In the genomic region with DNA sequence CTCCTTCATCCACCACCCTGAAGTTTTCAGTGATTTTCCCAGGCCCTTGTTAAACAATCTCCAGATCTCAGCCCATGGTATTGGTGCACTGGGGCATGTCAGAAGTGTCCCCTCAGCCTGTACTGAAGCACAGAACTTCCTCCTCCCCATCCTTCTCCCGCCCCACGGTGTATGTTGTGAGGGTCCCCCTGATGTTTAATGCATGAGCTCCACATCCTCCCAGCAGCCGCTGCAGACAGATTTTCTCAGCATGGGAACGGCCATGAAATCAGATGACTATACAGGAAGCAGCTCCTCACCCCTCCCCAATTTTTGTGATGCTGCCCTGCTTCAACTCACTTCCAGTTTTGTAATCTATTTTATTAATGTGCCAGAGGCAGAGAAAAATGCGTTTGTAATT, we compare ENCODE assay signal across 3 cellular contexts.
TF ChIP-seq lines count a peak whose summit lies in the region.

No MANE protein-coding gene starts in this region.

TF ChIP-seq in SK-N-SH, 30 proteins besides CTCF, POLR2A, EP300 and RAD21 (continued from another document):
- TF ChIP-seq MEF2A (IDR thresholded peaks at IDR 0.05; ENCODE audit: borderline replicate concordance, low read depth) (no peak), MXI1 (IDR thresholded peaks at IDR 0.05; ENCODE audit: low read depth, low read length) (no peak)

TF ChIP-seq in SK-N-SH treated with all-trans-retinoic acid at 6 μM for 48 hours, 23 proteins besides CTCF, POLR2A, EP300 and RAD21 (continued from another document):
- TF ChIP-seq, protein P1, sequence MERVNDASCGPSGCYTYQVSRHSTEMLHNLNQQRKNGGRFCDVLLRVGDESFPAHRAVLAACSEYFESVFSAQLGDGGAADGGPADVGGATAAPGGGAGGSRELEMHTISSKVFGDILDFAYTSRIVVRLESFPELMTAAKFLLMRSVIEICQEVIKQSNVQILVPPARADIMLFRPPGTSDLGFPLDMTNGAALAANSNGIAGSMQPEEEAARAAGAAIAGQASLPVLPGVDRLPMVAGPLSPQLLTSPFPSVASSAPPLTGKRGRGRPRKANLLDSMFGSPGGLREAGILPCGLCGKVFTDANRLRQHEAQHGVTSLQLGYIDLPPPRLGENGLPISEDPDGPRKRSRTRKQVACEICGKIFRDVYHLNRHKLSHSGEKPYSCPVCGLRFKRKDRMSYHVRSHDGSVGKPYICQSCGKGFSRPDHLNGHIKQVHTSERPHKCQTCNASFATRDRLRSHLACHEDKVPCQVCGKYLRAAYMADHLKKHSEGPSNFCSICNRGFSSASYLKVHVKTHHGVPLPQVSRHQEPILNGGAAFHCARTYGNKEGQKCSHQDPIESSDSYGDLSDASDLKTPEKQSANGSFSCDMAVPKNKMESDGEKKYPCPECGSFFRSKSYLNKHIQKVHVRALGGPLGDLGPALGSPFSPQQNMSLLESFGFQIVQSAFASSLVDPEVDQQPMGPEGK (CRISPR knock-in tag; IDR thresholded peaks at IDR 0.05; ENCODE audit: borderline replicate concordance), result no peak
- no peak for TF ChIP-seq ZFP3 (CRISPR knock-in tag; IDR thresholded peaks at IDR 0.05)
- no peak for TF ChIP-seq SNAI2 (CRISPR knock-in tag; IDR thresholded peaks at IDR 0.05)
- TF ChIP-seq OSR1 (CRISPR knock-in tag; IDR thresholded peaks at IDR 0.05), result no peak
- TF ChIP-seq, protein P2, sequence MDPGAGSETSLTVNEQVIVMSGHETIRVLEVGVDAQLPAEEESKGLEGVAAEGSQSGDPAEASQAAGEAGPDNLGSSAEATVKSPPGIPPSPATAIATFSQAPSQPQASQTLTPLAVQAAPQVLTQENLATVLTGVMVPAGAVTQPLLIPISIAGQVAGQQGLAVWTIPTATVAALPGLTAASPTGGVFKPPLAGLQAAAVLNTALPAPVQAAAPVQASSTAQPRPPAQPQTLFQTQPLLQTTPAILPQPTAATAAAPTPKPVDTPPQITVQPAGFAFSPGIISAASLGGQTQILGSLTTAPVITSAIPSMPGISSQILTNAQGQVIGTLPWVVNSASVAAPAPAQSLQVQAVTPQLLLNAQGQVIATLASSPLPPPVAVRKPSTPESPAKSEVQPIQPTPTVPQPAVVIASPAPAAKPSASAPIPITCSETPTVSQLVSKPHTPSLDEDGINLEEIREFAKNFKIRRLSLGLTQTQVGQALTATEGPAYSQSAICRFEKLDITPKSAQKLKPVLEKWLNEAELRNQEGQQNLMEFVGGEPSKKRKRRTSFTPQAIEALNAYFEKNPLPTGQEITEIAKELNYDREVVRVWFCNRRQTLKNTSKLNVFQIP (CRISPR knock-in tag; IDR thresholded peaks at IDR 0.05; ENCODE audit: borderline replicate concordance, low read depth), result no peak
- no peak for TF ChIP-seq CSDC2 (CRISPR knock-in tag; IDR thresholded peaks at IDR 0.05)
- TF ChIP-seq ZNF8 (CRISPR knock-in tag; IDR thresholded peaks at IDR 0.05), result no peak
- TF ChIP-seq TSHZ2 (CRISPR knock-in tag; IDR thresholded peaks at IDR 0.05), result no peak
- TF ChIP-seq TCF4 (CRISPR knock-in tag; IDR thresholded peaks at IDR 0.05; ENCODE audit: borderline replicate concordance), result no peak
- no peak for TF ChIP-seq ISL1 (CRISPR knock-in tag; IDR thresholded peaks at IDR 0.05)
- no peak for TF ChIP-seq CREB5 (CRISPR knock-in tag; IDR thresholded peaks at IDR 0.05; ENCODE audit: low read depth)
- no peak for TF ChIP-seq TOX (CRISPR knock-in tag; IDR thresholded peaks at IDR 0.05; ENCODE audit: borderline replicate concordance)
- TF ChIP-seq ZC3H10 (CRISPR knock-in tag; IDR thresholded peaks at IDR 0.05), result no peak
- no peak for TF ChIP-seq ARNTL (CRISPR knock-in tag; IDR thresholded peaks at IDR 0.05; ENCODE audit: borderline replicate concordance, low read depth)
- no peak for TF ChIP-seq ZNF70 (CRISPR knock-in tag; IDR thresholded peaks at IDR 0.05)
TF ChIP-seq in SK-N-SH treated with all-trans-retinoic acid at 6 μM for 48 hours: peak in this region for 0.

TF ChIP-seq in neural cell, 6 proteins besides CTCF, POLR2A, EP300 and RAD21 (continued from another document):
- TF ChIP-seq REST (IDR thresholded peaks at IDR 0.05; ENCODE audit: borderline replicate concordance), result no peak
